Comparison of ENCODE assay signal across 12 cellular contexts in the genomic region with DNA sequence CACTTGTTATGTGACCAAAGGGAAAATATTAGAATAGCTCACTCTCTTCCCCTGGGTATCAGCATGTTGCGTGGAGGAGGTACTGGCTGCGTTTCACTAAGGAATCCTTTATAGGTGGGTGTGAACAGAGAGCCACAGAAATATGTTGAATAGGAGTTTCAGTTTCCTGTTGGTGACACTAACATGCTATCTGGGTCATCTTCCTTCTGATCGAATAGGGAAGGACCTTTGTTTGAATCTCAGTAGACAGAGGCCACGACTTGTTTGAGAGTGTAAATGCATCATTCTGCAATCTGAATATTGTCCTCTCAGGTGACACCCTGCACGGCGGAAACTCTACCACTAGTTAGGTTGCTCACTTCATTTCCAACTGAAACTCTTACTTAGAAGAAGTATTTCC.
DNase-seq lines count a peak whose midpoint lies in the region; ATAC-seq and TF ChIP-seq lines count a peak whose summit lies in the region.
"Had no signal": no experiment of that assay in that cellular context is flagged by ENCODE, and none has a peak within 500 bp of the region (broad histone marks: within the 10 kb centered on the region; RNA-seq: fewer than 3 reads in every experiment).

No MANE protein-coding gene starts in this region.

- ATAC-seq in HG02610 (IDR thresholded peaks at IDR 0.05; ENCODE audit: unreplicated experiment) (peak; percentile 82), HG03469 (IDR thresholded peaks at IDR 0.05; ENCODE audit: unreplicated experiment) (peak; percentile 50), lower lobe of right lung (no peak)
- ATAC-seq: T-cell had no signal

- no peaks in the 10 kb centered on the region for H3K27me3 Mint-ChIP-seq in immature natural killer cell (ENCODE audit: low read depth in 3 of 3)
- H3K27me3 Mint-ChIP-seq: activated naive CD4-positive, alpha-beta T cell treated with anti-CD3 and anti-CD28 coated beads, Interleukin-2, amount 50 U/mL, for 24 hours; T-cell had no signal

- no peak overlapping the region for H3K4me3 Mint-ChIP-seq in immature natural killer cell
- H3K4me3 Mint-ChIP-seq: activated naive CD4-positive, alpha-beta T cell treated with anti-CD3 and anti-CD28 coated beads, Interleukin-2, amount 50 U/mL, for 24 hours; T-cell had no signal

- H3K27ac Mint-ChIP-seq in immature natural killer cell, result peak overlapping the region in 3 of 6 donors; percentile 5 to 45 (median 30)
- H3K27ac Mint-ChIP-seq: activated naive CD4-positive, alpha-beta T cell treated with anti-CD3 and anti-CD28 coated beads, Interleukin-2, amount 50 U/mL, for 24 hours had no signal

- intact Hi-C loops in lower lobe of right lung (cut with DNase I), result no loop called here

- DNase-seq in stimulated activated CD4-positive, alpha-beta T cell treated with anti-CD3 and anti-CD28 coated beads, Interleukin-2, amount 100 ng/mL, for 24 hours, result peak; percentile 22 to 27
- no peak for DNase-seq in stimulated activated CD4-positive, alpha-beta T cell treated with anti-CD3 and anti-CD28 coated beads, Interleukin-4, amount 100 ng/mL, for 1 hour
- DNase-seq in NCI-H69 (lab: John Stamatoyannopoulos, UW) (no peak), immature natural killer cell (no peak), lower lobe of right lung (no peak), NCI-H2029 treated with DMSO at 0.1 percent for 48 hours (lab: John Stamatoyannopoulos, UW) (no peak)
- DNase-seq: NCI-H774, T-cell had no signal

- peaks cover 13 to 26% (median 14%) of the 10 kb centered on the region in 3 donors for H3K36me3 Mint-ChIP-seq in immature natural killer cell

- H3K27me3 ChIP-seq in lower lobe of right lung (ENCODE audit: low read depth), result no peaks in the 10 kb centered on the region
- H3K27me3 ChIP-seq: BLaER1 had no signal

- no peaks in the 10 kb centered on the region for H3K9me3 Mint-ChIP-seq in immature natural killer cell
- H3K9me3 Mint-ChIP-seq: activated naive CD4-positive, alpha-beta T cell treated with anti-CD3 and anti-CD28 coated beads, Interleukin-2, amount 50 U/mL, for 24 hours; T-cell had no signal

- no peak overlapping the region for H3K27ac ChIP-seq in lower lobe of right lung
- H3K27ac ChIP-seq: BLaER1 had no signal

- H3K36me3 ChIP-seq in lower lobe of right lung, result no peaks in the 10 kb centered on the region
- H3K36me3 ChIP-seq: BLaER1 had no signal

- H3K4me1 ChIP-seq in lower lobe of right lung, result peaks cover 6% of the 10 kb centered on the region
- H3K4me1 ChIP-seq: BLaER1 had no signal

- no peak for TF ChIP-seq CTCF in lower lobe of right lung (IDR thresholded peaks at IDR 0.05)

- H3K9me3 ChIP-seq in lower lobe of right lung, result no peaks in the 10 kb centered on the region
- H3K9me3 ChIP-seq: BLaER1 had no signal

- H3K4me1 Mint-ChIP-seq in immature natural killer cell, result peaks cover 12 to 36% of the 10 kb centered on the region in 2 donors

- H3K4me3 ChIP-seq in lower lobe of right lung, result no peak overlapping the region
- H3K4me3 ChIP-seq: BLaER1 had no signal

Comparison
In these comparisons a context has a peak if more than half of its experiments do, and no peak if none do; other contexts are left out.
1. DNase-seq: peak in stimulated activated CD4-positive, alpha-beta T cell treated with anti-CD3 and anti-CD28 coated beads, Interleukin-2, amount 100 ng/mL, for 24 hours (2 of 2); none in stimulated activated CD4-positive, alpha-beta T cell treated with anti-CD3 and anti-CD28 coated beads, Interleukin-4, amount 100 ng/mL, for 1 hour (single experiment), NCI-H69 (single experiment), immature natural killer cell (0 of 3), lower lobe of right lung (single experiment) and NCI-H2029 treated with DMSO at 0.1 percent for 48 hours (single experiment).
2. ATAC-seq: peak in HG02610 (single experiment) and HG03469 (single experiment); none in lower lobe of right lung (0 of 2).